In genomic region chr15:33654859-33655258, GRCh38 we compare ENCODE assay signal across 16 cellular contexts.
DNase-seq lines count a peak whose midpoint lies in the region; ATAC-seq, FAIRE-seq and TF ChIP-seq lines count a peak whose summit lies in the region.
"Had no signal": no experiment of that assay in that cellular context is flagged by ENCODE, and none has a peak within 500 bp of the region (broad histone marks: within the 10 kb centered on the region; RNA-seq: fewer than 3 reads in every experiment).

No MANE protein-coding gene starts in this region.

- CTCF ChIA-PET in H1 (lab: Charles Lee; ENCODE audit: partially characterized antibody): interaction anchor here (0.6 to 2.2 kb wide), 11 partner anchors 8 to 362 kb away, joined by 3 to 9 read pairs (median 5); no protein-coding TSS in a partner anchor

- WGBS in H1 (ENCODE audit: extremely low coverage in 1 of 2, insufficient coverage in 1 of 2, insufficient read length in 1 of 2, insufficient replicate concordance in 2 of 2, low coverage in 1 of 2, low lambda C conversion rate in 2 of 2, missing lambda C conversion rate in 1 of 2), 2 experiments: 90% methylated on average over 3 of the region's 3 CpGs; no CpG with 5 or more reads in 1 of the 2 experiments

- H3K56ac ChIP-seq in H1 (replicated peaks; ENCODE audit: insufficient read length, low read depth, low read length): no peak overlapping the region

- H3K14ac ChIP-seq in H1 (ENCODE audit: insufficient read length): no peak overlapping the region

- H2BK15ac ChIP-seq in H1 (ENCODE audit: low read length): no peak overlapping the region

- H3K79me2 ChIP-seq in Loucy (ENCODE audit: insufficient read depth, low read length) (no peaks in the 10 kb centered on the region), H1 (ENCODE audit: control insufficient read depth in 1 of 2, insufficient read depth in 2 of 2, low read length in 2 of 2) (no peaks in the 10 kb centered on the region), neural progenitor cell (ENCODE audit: low read depth) (no peaks in the 10 kb centered on the region)

- H3K36me3 Mint-ChIP-seq in neural progenitor cell: no peaks in the 10 kb centered on the region
- H3K36me3 Mint-ChIP-seq: CD8-positive, alpha-beta T cell; naive thymus-derived CD8-positive, alpha-beta T cell; T-cell had no signal

- H3K36me3 ChIP-seq in Loucy (ENCODE audit: insufficient read depth, low read length): no peaks in the 10 kb centered on the region
- no peaks in the 10 kb centered on the region for H3K36me3 ChIP-seq in H1 (ENCODE audit: control insufficient read depth in 2 of 4, insufficient read depth in 4 of 4, low read length in 3 of 4)
- H3K36me3 ChIP-seq in neural progenitor cell: no peaks in the 10 kb centered on the region
- no peaks in the 10 kb centered on the region for H3K36me3 ChIP-seq in Peyer's patch

- H4K91ac ChIP-seq in H1 (replicated peaks; ENCODE audit: insufficient read length, low read length): no peak overlapping the region

- H3K27me3 ChIP-seq in Loucy (ENCODE audit: insufficient read depth, low read length, poor library complexity, severe bottlenecking) (no peaks in the 10 kb centered on the region), H1 (replicated peaks in 1 of 4; ENCODE audit: control insufficient read depth in 3 of 4, extremely low read depth in 1 of 4, insufficient read depth in 3 of 4, low read length in 3 of 4) (no peaks in the 10 kb centered on the region), neural progenitor cell (no peaks in the 10 kb centered on the region), Peyer's patch (no peaks in the 10 kb centered on the region)

- peaks cover 4% of the 10 kb centered on the region for H3K27me3 Mint-ChIP-seq in neural progenitor cell (ENCODE audit: insufficient read depth, low read depth)

- H4K5ac ChIP-seq in H1 (ENCODE audit: insufficient read length, low read depth, low read length): no peak overlapping the region

- H3K4me3 ChIP-seq in Loucy (ENCODE audit: low read length, poor library complexity, severe bottlenecking) (no peak overlapping the region), H1 (ENCODE audit: extremely low read depth in 1 of 4, insufficient read depth in 2 of 4, low read depth in 3 of 4, low read length in 4 of 4) (no peak overlapping the region), neural progenitor cell (no peak overlapping the region), Peyer's patch (no peak overlapping the region)
- H3K4me3 ChIP-seq: PC-9 had no signal

- no peak overlapping the region for H2BK5ac ChIP-seq in H1 (ENCODE audit: low read depth, low read length)

- no peak overlapping the region for H3K18ac ChIP-seq in H1 (ENCODE audit: extremely low read depth, low read length)

- POLR2A ChIA-PET in H1 (lab: Charles Lee; ENCODE audit: partially characterized antibody): no interaction called here

- H3K27ac Mint-ChIP-seq in neural progenitor cell: no peak overlapping the region
- H3K27ac Mint-ChIP-seq: CD8-positive, alpha-beta T cell; T-cell had no signal

- no peak for TF ChIP-seq POLR2A in H1 (IDR thresholded peaks at IDR 0.05; ENCODE audit: control extremely low read depth in 1 of 2, low read depth in 2 of 2, low read length in 2 of 2)
- TF ChIP-seq POLR2A in Peyer's patch (IDR thresholded peaks at IDR 0.05): no peak

- no peaks in the 10 kb centered on the region for H3K4me1 Mint-ChIP-seq in neural progenitor cell
- H3K4me1 Mint-ChIP-seq: naive thymus-derived CD8-positive, alpha-beta T cell; T-cell had no signal

- peak; percentile 40 to 54; a peak in 3 of 4 replicates for TF ChIP-seq RAD21 in H1 (IDR thresholded peaks at IDR 0.05 in 1 of 2, conservative IDR thresholded peaks at IDR 0.05 in 1 of 2; ENCODE audit: low read depth in 2 of 2, low read length in 2 of 2)

- no peaks in the 10 kb centered on the region for H3K9me3 ChIP-seq in Loucy (ENCODE audit: insufficient read depth, low read depth, low read length)
- no peaks in the 10 kb centered on the region for H3K9me3 ChIP-seq in H1 (ENCODE audit: insufficient read depth in 2 of 2, low read depth in 1 of 2, low read length in 1 of 2)
- H3K9me3 ChIP-seq in neural progenitor cell (ENCODE audit: low read depth): no peaks in the 10 kb centered on the region
- H3K9me3 ChIP-seq in Peyer's patch: no peaks in the 10 kb centered on the region

- H3K4me2 ChIP-seq in Loucy (ENCODE audit: low read depth, low read length, poor library complexity, severe bottlenecking) (no peak overlapping the region), H1 (ENCODE audit: insufficient read depth in 1 of 2, low read depth in 2 of 2, low read length in 2 of 2) (no peak overlapping the region), neural progenitor cell (no peak overlapping the region)
- H3K4me2 ChIP-seq: PC-9 had no signal

- H3K9ac ChIP-seq in Loucy (ENCODE audit: low read depth, low read length, poor library complexity, severe bottlenecking) (no peak overlapping the region), H1 (replicated peaks in 1 of 4; ENCODE audit: extremely low read depth in 1 of 4, low read depth in 3 of 4, low read length in 3 of 4) (no peak overlapping the region), neural progenitor cell (no peak overlapping the region)

- H3F3A ChIP-seq in Loucy (ENCODE audit: low read depth) (no peaks in the 10 kb centered on the region), neural progenitor cell (ENCODE audit: low read depth) (no peaks in the 10 kb centered on the region)

- no peak overlapping the region for H3K4me3 Mint-ChIP-seq in neural progenitor cell
- H3K4me3 Mint-ChIP-seq: CD8-positive, alpha-beta T cell; naive thymus-derived CD8-positive, alpha-beta T cell; T-cell had no signal

- TF ChIP-seq EP300 in H1 (IDR thresholded peaks at IDR 0.05; ENCODE audit: borderline replicate concordance in 1 of 2, low read depth in 2 of 2, low read length in 2 of 2): no peak

- no peaks in the 10 kb centered on the region for H4K20me1 ChIP-seq in Loucy (ENCODE audit: insufficient read depth, low read length, poor library complexity, severe bottlenecking)
- H4K20me1 ChIP-seq in H1 (replicated peaks in 1 of 2; ENCODE audit: control insufficient read depth in 1 of 2, insufficient read depth in 2 of 2, low read length in 2 of 2): no peaks in the 10 kb centered on the region
- no peaks in the 10 kb centered on the region for H4K20me1 ChIP-seq in neural progenitor cell (ENCODE audit: low read depth)

- FAIRE-seq in H1 (lab: Jason Lieb, UNC): no peak
- FAIRE-seq: GM19239 had no signal

- H2AFZ ChIP-seq in Loucy (ENCODE audit: low read length) (no peak overlapping the region), H1 (ENCODE audit: low read length) (no peak overlapping the region), neural progenitor cell (replicated peaks) (no peak overlapping the region)
- H2AFZ ChIP-seq: PC-9 had no signal

- peak; percentile 2 for DNase-seq in NCI-H2107 treated with DMSO at 0.1 percent for 48 hours (lab: John Stamatoyannopoulos, UW; ENCODE audit: unreplicated experiment)
- DNase-seq in NCI-H2107 (lab: John Stamatoyannopoulos, UW): no peak
- peak in 1 of 2 experiments; percentile 47 for DNase-seq in H1 (ENCODE audit: low read depth in 1 of 2, low spot score in 2 of 2)
- DNase-seq in neural progenitor cell (ENCODE audit: low spot score): peak; percentile 16
- no peak for DNase-seq in GDM1 (lab: John Stamatoyannopoulos, UW)
- DNase-seq in Peyer's patch: no peak
- DNase-seq: 8988T; activated naive CD4-positive, alpha-beta T cell; CD8-positive, alpha-beta T cell; naive thymus-derived CD8-positive, alpha-beta T cell; T-cell had no signal

- H2AK5ac ChIP-seq in H1 (ENCODE audit: low read depth, low read length): no peak overlapping the region

- H2BK12ac ChIP-seq in H1 (ENCODE audit: low read depth, low read length): no peak overlapping the region

- ATAC-seq in GM19324 (IDR thresholded peaks at IDR 0.05; ENCODE audit: low FRiP score, unreplicated experiment): no peak
- ATAC-seq: CD8-positive, alpha-beta T cell; naive thymus-derived CD8-positive, alpha-beta T cell; T-cell had no signal

- H3K9me3 Mint-ChIP-seq in neural progenitor cell: no peaks in the 10 kb centered on the region
- H3K9me3 Mint-ChIP-seq: CD8-positive, alpha-beta T cell; naive thymus-derived CD8-positive, alpha-beta T cell; T-cell had no signal

- H3K9me2 ChIP-seq in Loucy (replicated peaks; ENCODE audit: low read depth, low read length): no peaks in the 10 kb centered on the region

- no peak overlapping the region for H3K23ac ChIP-seq in H1 (ENCODE audit: insufficient read length)

- TF ChIP-seq CTCF in Loucy (conservative IDR thresholded peaks at IDR 0.05; ENCODE audit: low read length): peak; percentile 50
- peak; percentile 32 to 63 (median 50); a peak in 3 of 4 replicates for TF ChIP-seq CTCF in H1 (IDR thresholded peaks at IDR 0.05; ENCODE audit: control extremely low read depth in 1 of 3, insufficient read depth in 1 of 3, low read depth in 1 of 3, low read length in 3 of 3)
- peak; percentile 11 for TF ChIP-seq CTCF in neural progenitor cell (IDR thresholded peaks at IDR 0.05)
- TF ChIP-seq CTCF in Peyer's patch (IDR thresholded peaks at IDR 0.05): no peak

- H4K8ac ChIP-seq in H1 (ENCODE audit: extremely low read depth, insufficient read depth, low read length): no peak overlapping the region

- H3K79me1 ChIP-seq in H1 (ENCODE audit: low read depth, low read length): no peaks in the 10 kb centered on the region

- peaks cover 30% of the 10 kb centered on the region for H3K4me1 ChIP-seq in Loucy (ENCODE audit: insufficient read depth, low read length, poor library complexity, severe bottlenecking)
- H3K4me1 ChIP-seq in H1 (replicated peaks in 1 of 4; ENCODE audit: control insufficient read depth in 3 of 4, insufficient read depth in 4 of 4, low read length in 3 of 4): no peaks in the 10 kb centered on the region
- no peaks in the 10 kb centered on the region for H3K4me1 ChIP-seq in neural progenitor cell
- no peaks in the 10 kb centered on the region for H3K4me1 ChIP-seq in Peyer's patch

- H3K23me2 ChIP-seq in H1 (ENCODE audit: low read depth, low read length): no peaks in the 10 kb centered on the region

- H2BK20ac ChIP-seq in H1 (ENCODE audit: low read length): no peak overlapping the region

- no peak overlapping the region for H2BK120ac ChIP-seq in H1 (replicated peaks; ENCODE audit: low read depth, low read length)

- no peak overlapping the region for H3K4ac ChIP-seq in H1 (replicated peaks; ENCODE audit: insufficient read length, low read depth, low read length)

- H3K27ac ChIP-seq in H1 (ENCODE audit: low read depth, low read length) (no peak overlapping the region), neural progenitor cell (no peak overlapping the region), Peyer's patch (no peak overlapping the region)
- H3K27ac ChIP-seq: PC-9, VCaP had no signal

TF ChIP-seq in H1, 55 proteins besides CTCF, POLR2A, EP300 and RAD21:
- no peak for TF ChIP-seq TAF7 (optimal IDR thresholded peaks at IDR 0.05; ENCODE audit: borderline replicate concordance, low read depth, low read length)
- TF ChIP-seq ATF3 (IDR thresholded peaks at IDR 0.05; ENCODE audit: insufficient read depth, low read depth, low read length): no peak
TF ChIP-seq in H1: peak in this region for 0.

Comparison
In these comparisons a context has a peak if more than half of its experiments do, and no peak if none do; other contexts are left out.
1. DNase-seq: peak in NCI-H2107 treated with DMSO at 0.1 percent for 48 hours (single experiment) and neural progenitor cell (single experiment); none in NCI-H2107 (single experiment), GDM1 (single experiment) and Peyer's patch (0 of 3).
2. CTCF ChIP-seq: peak in Loucy (single experiment), H1 (3 of 3) and neural progenitor cell (single experiment); none in Peyer's patch (0 of 6).